8 cellular contexts compared by ENCODE assay signal in the genomic region with DNA sequence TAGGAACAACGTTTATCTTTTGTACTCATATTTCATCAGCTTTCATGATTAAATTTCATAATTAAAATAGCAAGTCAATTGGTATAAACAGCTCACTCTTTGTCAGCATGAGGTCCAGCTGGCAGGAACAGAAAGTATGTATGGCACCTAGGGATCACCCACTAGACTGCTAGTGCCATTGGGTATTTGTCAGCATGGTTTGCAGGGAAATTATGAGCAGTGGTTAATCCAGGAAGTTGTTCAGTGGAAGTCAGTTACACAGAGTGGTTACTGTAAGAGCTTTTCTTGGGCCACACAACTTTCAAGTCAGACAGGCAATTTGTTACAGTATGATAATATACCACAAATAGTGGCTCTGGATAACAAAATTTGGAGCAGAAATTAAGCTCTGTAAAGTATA.
DNase-seq lines count a peak whose midpoint lies in the region; ATAC-seq and TF ChIP-seq lines count a peak whose summit lies in the region.

No MANE protein-coding gene starts in this region.

- H3K4me1 ChIP-seq in skeletal muscle satellite cell (ENCODE audit: control insufficient read depth, insufficient read depth, low read length) = peaks cover 58% of the 10 kb centered on the region

- no peak for TF ChIP-seq CTCF in brain microvascular endothelial cell (IDR thresholded peaks at IDR 0.05; ENCODE audit: low read depth, low read length, missing control alignments)
- TF ChIP-seq CTCF in omental fat pad (IDR thresholded peaks at IDR 0.05) = no peak
- no peak for TF ChIP-seq CTCF in GM13977 (IDR thresholded peaks at IDR 0.05; ENCODE audit: extremely low read depth, insufficient read depth, missing control alignments)

- intact Hi-C loops in head of caudate nucleus (cut with DNase I) = loop anchor here (10.0 kb wide), 1 partner anchor 267 kb away; the partner anchor contains the start of gene SIPA1L1

- no peak for ATAC-seq in omental fat pad (ENCODE audit: low FRiP score)

- H3K27ac ChIP-seq in brain microvascular endothelial cell = peak overlapping the region; percentile 22

- H3K9ac ChIP-seq in skeletal muscle satellite cell (ENCODE audit: low read depth, low read length) = peak overlapping the region; percentile 33

- in situ Hi-C loops in brain microvascular endothelial cell (cut with HindIII; ENCODE audit: low pct_ligation_motif_present, low sequenced_read_pairs) = no loop called here
- in situ Hi-C loops in GM13977 (cut with MboI; ENCODE audit: low pct_unique_long_range_greater_than_20kb, low sequenced_read_pairs, unreplicated experiment) = no loop called here

- H3K27me3 ChIP-seq in brain microvascular endothelial cell (replicated peaks) = no peaks in the 10 kb centered on the region
- H3K27me3 ChIP-seq in skeletal muscle satellite cell (ENCODE audit: control insufficient read depth, insufficient read depth, low read length) = no peaks in the 10 kb centered on the region

- peak overlapping the region; percentile 12 for H3K4me2 ChIP-seq in skeletal muscle satellite cell (ENCODE audit: low read length)

- H3K36me3 ChIP-seq in brain microvascular endothelial cell (replicated peaks) (peaks cover 3% of the 10 kb centered on the region), skeletal muscle satellite cell (ENCODE audit: insufficient read depth, low read length) (peaks cover 4% of the 10 kb centered on the region)

- DNase-seq in NCI-H82 (lab: John Stamatoyannopoulos, UW) = peak; percentile 43
- DNase-seq in NCI-H82 treated with DMSO at 0.1 percent for 48 hours (lab: John Stamatoyannopoulos, UW; ENCODE audit: unreplicated experiment) = no peak
- peak; percentile 72 for DNase-seq in NOMO-1 treated with DMSO at 0.1 percent for 48 hours (lab: John Stamatoyannopoulos, UW; ENCODE audit: unreplicated experiment)
- DNase-seq in brain microvascular endothelial cell = peak; percentile 53
- DNase-seq in omental fat pad (ENCODE audit: low spot score) = no peak
- no peak for DNase-seq in head of caudate nucleus
- no peak for DNase-seq in GM13977 (ENCODE audit: low spot score)

- no peak overlapping the region for H3K4me3 ChIP-seq in brain microvascular endothelial cell (ENCODE audit: low read depth, low read length)
- no peak overlapping the region for H3K4me3 ChIP-seq in skeletal muscle satellite cell (ENCODE audit: low read length)

- no peaks in the 10 kb centered on the region for H3K9me3 ChIP-seq in skeletal muscle satellite cell (replicated peaks; ENCODE audit: low read length)

Comparison
In these comparisons a context has a peak if more than half of its experiments do, and no peak if none do; other contexts are left out.
1. DNase-seq: peak in NCI-H82 (single experiment), NOMO-1 treated with DMSO at 0.1 percent for 48 hours (single experiment) and brain microvascular endothelial cell (single experiment); none in NCI-H82 treated with DMSO at 0.1 percent for 48 hours (single experiment), omental fat pad (single experiment), head of caudate nucleus (0 of 42) and GM13977 (single experiment).